ENCODE assay signal across 22 cellular contexts in the genomic region with DNA sequence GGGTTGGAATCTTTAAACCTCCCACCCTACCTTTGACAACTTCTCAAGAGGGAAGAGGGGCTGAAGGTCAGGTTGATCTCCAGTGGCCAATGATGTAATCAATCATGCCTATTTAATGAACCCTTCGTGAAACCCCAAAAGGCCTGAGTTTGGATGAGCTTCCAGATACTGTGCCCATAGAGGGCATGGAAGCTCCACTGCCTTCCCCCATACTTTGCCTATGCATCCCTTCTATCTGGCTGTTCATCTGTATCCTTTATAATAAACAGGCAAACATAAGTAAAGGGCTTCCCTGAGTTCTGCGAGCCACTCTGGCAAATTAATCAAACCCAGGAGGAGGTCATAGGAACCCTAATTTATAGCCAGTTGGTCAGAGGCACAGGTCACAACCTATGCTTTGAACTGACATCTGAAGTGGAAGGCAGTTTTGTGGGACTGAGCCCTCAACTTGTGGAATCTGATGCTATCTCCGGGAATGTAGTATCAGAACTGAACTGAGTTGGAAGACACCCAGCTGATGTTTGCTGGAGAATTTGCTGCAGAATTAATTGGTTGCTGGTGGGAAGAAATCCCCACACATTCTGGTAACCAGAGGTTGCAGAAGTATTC. TPM values are rescaled to one million over a fixed set of nuclear protein-coding genes. Genes with fewer than 3 reads are reported as not detected.
DNase-seq lines count a peak whose midpoint lies in the region; ATAC-seq, FAIRE-seq and TF ChIP-seq lines count a peak whose summit lies in the region.
"Had no signal": no experiment of that assay in that cellular context is flagged by ENCODE, and none has a peak within 500 bp of the region (broad histone marks: within the 10 kb centered on the region; RNA-seq: fewer than 3 reads in every experiment).

No MANE protein-coding gene starts in this region.

- H2BK12ac ChIP-seq in mesenchymal stem cell (ENCODE audit: low read length in 2 of 2): no peak overlapping the region

- CTCF ChIA-PET in Caco-2 (lab: Charles Lee): interaction anchor here (0.5 to 7.0 kb wide), 15 partner anchors 7 to 68 kb away, joined by 3 to 249 read pairs (median 11); partner anchors contain the start of genes S100A10 and S100A11

- H3K4me1 Mint-ChIP-seq in Caco-2 (ENCODE audit: low read depth, unreplicated experiment) (peaks cover 37% of the 10 kb centered on the region), astrocyte (ENCODE audit: low read depth, unreplicated experiment) (peaks cover 42% of the 10 kb centered on the region)

- H3K4me2 ChIP-seq in astrocyte (ENCODE audit: low read length) (no peak overlapping the region), mesenchymal stem cell (ENCODE audit: low read length, poor library complexity, severe bottlenecking) (no peak overlapping the region)

- intact Hi-C loops in Caco-2 (cut with micrococcal nuclease; ENCODE audit: unreplicated experiment): loop anchor here (1.0 to 2.0 kb wide), 6 partner anchors 9 to 80 kb away; no protein-coding TSS in a partner anchor

- no peaks in the 10 kb centered on the region for H3K79me2 ChIP-seq in astrocyte (ENCODE audit: insufficient read depth, low read length)

- H3K27ac Mint-ChIP-seq in Caco-2 (ENCODE audit: unreplicated experiment): peak overlapping the region; percentile 74
- H3K27ac Mint-ChIP-seq in astrocyte (ENCODE audit: unreplicated experiment): peak overlapping the region; percentile 67
- H3K27ac Mint-ChIP-seq: activated CD4-positive, alpha-beta memory T cell treated with anti-CD3 and anti-CD28 coated beads, Interleukin-2, amount 10 ng/mL, durations not matched to agents 7 days and 5 days; activated naive CD4-positive, alpha-beta T cell treated with anti-CD3 and anti-CD28 coated beads for 36 hours; T-helper 2 cell treated with Interferon-gamma antibody and Interleukin-4, amounts not matched to agents 5 μg/mL and 100 μg/mL, for 36 hours had no signal

- H2AK5ac ChIP-seq in mesenchymal stem cell (ENCODE audit: low read length, severe bottlenecking): no peak overlapping the region

- H4K91ac ChIP-seq in mesenchymal stem cell (ENCODE audit: low read length): no peak overlapping the region

- no peak for TF ChIP-seq EP300 in Ishikawa (IDR thresholded peaks at IDR 0.05; ENCODE audit: borderline replicate concordance)

- no peak overlapping the region for H3K9ac ChIP-seq in astrocyte (ENCODE audit: low read length)
- peak overlapping the region; percentile 31 for H3K9ac ChIP-seq in mesenchymal stem cell (ENCODE audit: low read length)

- POLR2A ChIA-PET in Caco-2 (lab: Charles Lee): interaction anchor here (1.8 to 2.7 kb wide), 4 partner anchors 8 to 24 kb away, joined by 5 to 11 read pairs (median 9); no protein-coding TSS in a partner anchor

- FAIRE-seq in astrocyte (lab: Jason Lieb, UNC): no peak

- H2BK15ac ChIP-seq in mesenchymal stem cell (ENCODE audit: low read depth, poor library complexity, severe bottlenecking): no peak overlapping the region

- no peaks in the 10 kb centered on the region for H3K36me3 ChIP-seq in Caco-2 (ENCODE audit: control insufficient read depth, insufficient read depth, low read length)
- no peaks in the 10 kb centered on the region for H3K36me3 ChIP-seq in astrocyte (ENCODE audit: insufficient read depth, low read length)
- H3K36me3 ChIP-seq in mesenchymal stem cell (ENCODE audit: control insufficient read depth in 1 of 2, insufficient read depth in 2 of 2, low read depth in 1 of 2, low read length in 2 of 2): no peaks in the 10 kb centered on the region
- H3K36me3 ChIP-seq: esophagus muscularis mucosa, SJSA1 had no signal

- no peak overlapping the region for H3K4ac ChIP-seq in mesenchymal stem cell (ENCODE audit: low read depth in 1 of 2, low read length in 2 of 2)

- peak in 1 of 2 experiments; percentile 37 for DNase-seq in Caco-2
- no peak for DNase-seq in astrocyte (ENCODE audit: low read depth)
- no peak for DNase-seq in mesenchymal stem cell
- no peak for DNase-seq in glomerular visceral epithelial cell (ENCODE audit: extremely low spot score)
- no peak for DNase-seq in HPDE6-E6E7 (ENCODE audit: extremely low spot score)
- DNase-seq in ureter (ENCODE audit: low spot score): no peak
- DNase-seq: COR-L47; effector memory CD4-positive, alpha-beta T cell; midbrain; NCI-H187; NCI-H774; stimulated activated CD4-positive, alpha-beta T cell treated with anti-CD3 and anti-CD28 coated beads, Interleukin-1b, Interleukin-23, amount 100 ng/mL, for 48 hours had no signal

- H3K36me3 Mint-ChIP-seq in Caco-2 (ENCODE audit: insufficient read depth, unreplicated experiment): peaks cover 3% of the 10 kb centered on the region
- no peaks in the 10 kb centered on the region for H3K36me3 Mint-ChIP-seq in astrocyte (ENCODE audit: low read depth, unreplicated experiment)
- H3K36me3 Mint-ChIP-seq: IgD-negative memory B cell had no signal

- no peak overlapping the region for H3K14ac ChIP-seq in mesenchymal stem cell (ENCODE audit: low read length in 2 of 2)

- peak in 1 of 2 experiments; percentile 9 for TF ChIP-seq CTCF in Caco-2 (IDR thresholded peaks at IDR 0.05; ENCODE audit: insufficient read depth in 1 of 2, low read depth in 1 of 2, low read length in 1 of 2, severe bottlenecking in 1 of 2, unreplicated experiment in 1 of 2)
- no peak for TF ChIP-seq CTCF in astrocyte (IDR thresholded peaks at IDR 0.05; ENCODE audit: insufficient read depth, low read depth, low read length)

- H3K4me1 ChIP-seq in Caco-2 (peaks cover 61% of the 10 kb centered on the region), astrocyte (ENCODE audit: insufficient read depth, low read length) (peaks cover 10% of the 10 kb centered on the region), mesenchymal stem cell (ENCODE audit: control insufficient read depth, insufficient read depth, low read depth, low read length) (peaks cover 10% of the 10 kb centered on the region)

- H4K20me1 ChIP-seq in astrocyte (ENCODE audit: insufficient read depth, low read length): no peaks in the 10 kb centered on the region

- WGBS in mesenchymal stem cell: 67% methylated on average over 3 of the region's 3 CpGs

- H2BK5ac ChIP-seq in mesenchymal stem cell (ENCODE audit: low read depth, low read length, poor library complexity, severe bottlenecking): no peak overlapping the region

- H3K4me3 Mint-ChIP-seq in Caco-2 (ENCODE audit: unreplicated experiment) (no peak overlapping the region), astrocyte (ENCODE audit: unreplicated experiment) (no peak overlapping the region)
- H3K4me3 Mint-ChIP-seq: activated CD4-positive, alpha-beta memory T cell treated with anti-CD3 and anti-CD28 coated beads, Interleukin-2, amount 10 ng/mL, durations not matched to agents 7 days and 5 days; activated naive CD4-positive, alpha-beta T cell treated with anti-CD3 and anti-CD28 coated beads for 36 hours; neural crest cell; T-helper 2 cell treated with Interferon-gamma antibody and Interleukin-4, amounts not matched to agents 5 μg/mL and 100 μg/mL, for 36 hours had no signal

- no peak overlapping the region for H2AFZ ChIP-seq in astrocyte (ENCODE audit: low read depth, low read length)
- no peak overlapping the region for H2AFZ ChIP-seq in mesenchymal stem cell (ENCODE audit: low read depth, low read length)

- H3K27me3 Mint-ChIP-seq in Caco-2 (ENCODE audit: insufficient read depth, unreplicated experiment): no peaks in the 10 kb centered on the region
- H3K27me3 Mint-ChIP-seq in astrocyte (ENCODE audit: low read depth, unreplicated experiment): no peaks in the 10 kb centered on the region
- H3K27me3 Mint-ChIP-seq: progenitor cell of endocrine pancreas had no signal

- H3K9me3 ChIP-seq in Caco-2 (no peaks in the 10 kb centered on the region; the same call in 1 of the 2 replicates), astrocyte (ENCODE audit: insufficient read depth, low read depth, low read length) (no peaks in the 10 kb centered on the region), mesenchymal stem cell (ENCODE audit: control insufficient read depth, low read length) (no peaks in the 10 kb centered on the region)
- H3K9me3 ChIP-seq: esophagus muscularis mucosa, SJSA1 had no signal

- ATAC-seq in GM21423 (IDR thresholded peaks at IDR 0.05; ENCODE audit: unreplicated experiment): no peak

- H3K4me3 ChIP-seq in Caco-2 (ENCODE audit: low read depth, low read length) (no peak overlapping the region), astrocyte (ENCODE audit: insufficient read depth, low read depth, low read length) (no peak overlapping the region), mesenchymal stem cell (ENCODE audit: insufficient read depth in 1 of 2, low read depth in 1 of 2, low read length in 2 of 2) (no peak overlapping the region)
- H3K4me3 ChIP-seq: esophagus muscularis mucosa, SJSA1 had no signal

- no TSS peak for BruUV-seq in Caco-2 (replicated peaks; lab: Mats Ljungman, UMichigan)

- H3K23ac ChIP-seq in mesenchymal stem cell (ENCODE audit: low read length in 2 of 2): no peak overlapping the region

- no peak overlapping the region for H3K18ac ChIP-seq in mesenchymal stem cell (ENCODE audit: low read depth in 1 of 2, low read length in 2 of 2)

- H3K27me3 ChIP-seq in Caco-2 (replicated peaks; ENCODE audit: control insufficient read depth, insufficient read depth, low read length) (no peaks in the 10 kb centered on the region), astrocyte (ENCODE audit: insufficient read depth, low read length) (no peaks in the 10 kb centered on the region), mesenchymal stem cell (ENCODE audit: control insufficient read depth in 1 of 2, insufficient read depth in 1 of 2, low read length in 2 of 2) (no peaks in the 10 kb centered on the region)
- H3K27me3 ChIP-seq: esophagus muscularis mucosa, SJSA1 had no signal

- no peak overlapping the region for H4K8ac ChIP-seq in mesenchymal stem cell (ENCODE audit: low read length)

- no peaks in the 10 kb centered on the region for H3K9me3 Mint-ChIP-seq in Caco-2 (ENCODE audit: unreplicated experiment)
- H3K9me3 Mint-ChIP-seq in astrocyte (ENCODE audit: unreplicated experiment): no peaks in the 10 kb centered on the region
- H3K9me3 Mint-ChIP-seq: activated CD4-positive, alpha-beta memory T cell treated with anti-CD3 and anti-CD28 coated beads, Interleukin-2, amount 10 ng/mL, durations not matched to agents 7 days and 5 days; activated naive CD4-positive, alpha-beta T cell treated with anti-CD3 and anti-CD28 coated beads for 36 hours; IgD-negative memory B cell; neural crest cell; T-helper 2 cell treated with Interferon-gamma antibody and Interleukin-4, amounts not matched to agents 5 μg/mL and 100 μg/mL, for 36 hours had no signal

- H3K79me1 ChIP-seq in mesenchymal stem cell (replicated peaks; ENCODE audit: low read length, poor library complexity, severe bottlenecking): peaks cover 5% of the 10 kb centered on the region

- peak; percentile 46 for TF ChIP-seq RAD21 in Ishikawa (IDR thresholded peaks at IDR 0.05; ENCODE audit: low read depth)

- H3K27ac ChIP-seq in astrocyte (ENCODE audit: low read depth, low read length) (no peak overlapping the region), mesenchymal stem cell (ENCODE audit: low read length, poor library complexity, severe bottlenecking) (no peak overlapping the region)
- H3K27ac ChIP-seq: esophagus muscularis mucosa, SJSA1 had no signal

- H2BK120ac ChIP-seq in mesenchymal stem cell (ENCODE audit: low read depth, low read length): no peak overlapping the region

RNA-seq across cellular contexts. Expression of gene S100A10, which starts 24.8 kb away (rescaled TPM):
- total RNA-seq in Caco-2 (2022) (2,143 and 2,154 TPM in 2 replicates), astrocyte (1,137 and 1,257 TPM in 2 replicates), ureter (152 TPM)
- polyA plus RNA-seq in mesenchymal stem cell (2013, experiment 1 of 2): 743 TPM
- polyA plus RNA-seq in mesenchymal stem cell (2013, experiment 2 of 2): 740 TPM

RNA-seq across cellular contexts. Expression of gene THEM4, which starts 59.6 kb away (rescaled TPM):
- 7.1 and 9.5 TPM in 2 replicates for total RNA-seq in Caco-2 (2022)
- total RNA-seq in astrocyte: 15.7 and 17.5 TPM in 2 replicates
- 13.4 TPM for polyA plus RNA-seq in mesenchymal stem cell (2013, experiment 1 of 2)
- 13.6 TPM for polyA plus RNA-seq in mesenchymal stem cell (2013, experiment 2 of 2)
- total RNA-seq in ureter: 28.2 TPM
